ENCODE assay signal across 17 cellular contexts in genomic region chr12:75709474-75709873, GRCh38.
"Had no signal": no experiment of that assay in that cellular context is flagged by ENCODE, and none has a peak within 500 bp of the region (broad histone marks: within the 10 kb centered on the region; RNA-seq: fewer than 3 reads in every experiment).

No MANE protein-coding gene starts in this region.

- H3K4me3 ChIP-seq: coronary artery, heart right ventricle, mucosa of descending colon, thoracic aorta, upper lobe of left lung had no signal

- H3K36me3 ChIP-seq: heart right ventricle, thoracic aorta, upper lobe of left lung had no signal

- ATAC-seq: left lobe of liver, T-cell had no signal

- H3K27me3 ChIP-seq: heart right ventricle, upper lobe of left lung had no signal

- H3K9me3 ChIP-seq: heart right ventricle, mucosa of descending colon, thoracic aorta, upper lobe of left lung had no signal

- H3K27ac ChIP-seq: coronary artery, thoracic aorta, upper lobe of left lung, VCaP had no signal

- DNase-seq: activated CD4-positive, alpha-beta T cell treated with anti-CD3 and anti-CD28 coated beads for 1 hour; activated naive CD4-positive, alpha-beta T cell; activated T-cell treated with anti-CD3 and anti-CD28 coated beads, Interleukin-2, amount 50 U/mL, for 1 hour; amniotic stem cell; cerebellar nuclear complex; endodermal cell; heart right ventricle; mucosa of descending colon; posterior cingulate gyrus; stimulated activated CD4-positive, alpha-beta T cell treated with anti-CD3 and anti-CD28 coated beads, Interleukin-4, amount 100 ng/mL, for 24 hours; stimulated activated naive CD4-positive, alpha-beta T cell treated with Interleukin-2 at 50 U/mL for 16 hours; T-cell; upper lobe of left lung had no signal
